1 cellular context compared by ENCODE assay signal in the genomic region with DNA sequence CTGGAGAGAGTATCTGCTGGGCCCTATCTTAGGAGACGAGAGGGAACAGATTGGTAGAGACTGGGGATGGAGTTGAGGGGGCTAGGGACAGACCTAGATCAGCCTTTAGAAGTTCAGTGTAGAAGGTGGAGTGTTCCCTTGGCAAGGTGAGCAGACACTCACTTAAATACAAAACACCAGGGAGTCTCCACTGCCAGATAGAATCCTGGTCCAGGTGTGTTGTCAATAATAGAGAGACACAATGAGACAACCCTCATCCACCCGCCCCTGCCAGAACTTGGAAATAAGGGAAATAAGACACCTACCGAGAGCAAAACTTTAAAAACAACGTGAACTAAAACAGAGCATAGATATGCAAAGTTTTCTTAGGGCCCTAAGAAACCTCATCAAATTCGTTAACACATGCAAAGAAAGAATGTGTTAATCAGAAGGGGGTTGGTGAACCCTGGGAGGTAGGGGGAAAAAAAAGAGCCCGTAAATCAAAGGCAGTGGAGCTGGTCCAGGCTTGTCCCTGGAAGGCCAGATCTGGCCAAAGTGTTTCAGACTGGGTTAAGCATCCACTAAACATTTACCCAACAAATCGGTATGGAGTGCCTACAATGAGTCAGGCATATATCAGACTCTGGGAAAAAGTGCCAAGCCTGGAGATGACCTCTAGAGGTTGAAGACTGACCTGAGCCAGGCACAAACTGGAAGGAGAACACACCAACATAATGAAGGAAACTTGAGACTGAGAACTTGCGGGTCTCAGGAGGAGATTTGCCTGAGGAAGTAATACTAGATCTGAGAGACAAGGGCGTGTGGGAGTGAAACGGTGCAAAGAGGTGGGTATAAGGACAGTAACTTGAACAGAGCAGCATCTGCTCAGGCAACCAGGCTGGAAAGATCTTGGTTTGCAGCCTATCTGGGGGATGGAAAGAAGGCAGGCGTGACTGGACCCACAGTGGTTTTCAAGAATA.
TF ChIP-seq lines count a peak whose summit lies in the region.

No MANE protein-coding gene starts in this region.

TF ChIP-seq in H1, 55 proteins besides CTCF, POLR2A, EP300 and RAD21 (continued from another document):
- 0 out of 2 replicates have a peak, but pooled peaks have one; percentile 44 for TF ChIP-seq RBBP5 (IDR thresholded peaks at IDR 0.05; ENCODE audit: borderline replicate concordance, low read depth, low read length)
